Comparison of ENCODE assay signal across 1 cellular context in the genomic region with DNA sequence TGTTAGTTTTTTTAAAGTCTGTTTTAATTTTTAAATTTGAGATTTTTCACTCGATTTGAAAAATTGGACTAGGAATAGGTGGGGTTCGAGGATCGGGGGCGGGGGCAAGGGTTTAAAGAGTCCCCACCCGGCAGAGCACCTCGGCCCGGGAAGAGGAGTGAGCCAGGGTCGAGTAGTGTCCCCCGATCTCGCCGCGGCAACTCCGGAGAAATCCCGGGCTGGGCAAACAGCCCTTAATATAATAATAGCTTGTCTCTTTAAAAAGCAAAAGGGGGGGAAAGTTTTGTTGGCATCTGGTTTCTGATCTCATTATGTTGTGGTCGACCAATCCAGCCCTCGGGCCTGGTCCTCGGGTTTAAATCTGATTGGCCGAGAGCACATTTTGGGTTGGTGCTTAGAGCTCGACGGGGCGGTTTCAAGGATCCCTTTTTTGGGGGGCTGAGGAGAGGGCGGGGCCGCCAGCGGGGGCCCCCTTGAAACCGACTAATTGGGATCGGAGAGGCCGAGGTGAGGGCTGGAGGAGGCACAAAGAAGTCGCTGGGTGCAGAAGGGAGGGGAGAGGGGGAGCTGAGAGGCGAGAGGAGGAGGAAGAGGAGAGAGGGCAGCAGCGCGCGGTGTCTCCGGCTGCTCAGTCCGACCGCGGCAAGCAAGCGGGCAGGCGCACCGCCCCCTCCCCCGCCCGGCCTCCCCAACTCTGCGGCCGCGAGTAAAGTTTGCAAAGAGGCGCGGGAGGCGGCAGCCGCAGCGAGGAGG.
TF ChIP-seq lines count a peak whose summit lies in the region.

A gene (plus strand): TSS at position 631 of the 753 bp plus-strand sequence. CDS start 205 bp downstream, outside the sequence.

TF ChIP-seq in HEK293, 187 proteins besides CTCF, POLR2A, EP300 and RAD21 (continued from another document and continues in another):
- TF ChIP-seq, protein P1, sequence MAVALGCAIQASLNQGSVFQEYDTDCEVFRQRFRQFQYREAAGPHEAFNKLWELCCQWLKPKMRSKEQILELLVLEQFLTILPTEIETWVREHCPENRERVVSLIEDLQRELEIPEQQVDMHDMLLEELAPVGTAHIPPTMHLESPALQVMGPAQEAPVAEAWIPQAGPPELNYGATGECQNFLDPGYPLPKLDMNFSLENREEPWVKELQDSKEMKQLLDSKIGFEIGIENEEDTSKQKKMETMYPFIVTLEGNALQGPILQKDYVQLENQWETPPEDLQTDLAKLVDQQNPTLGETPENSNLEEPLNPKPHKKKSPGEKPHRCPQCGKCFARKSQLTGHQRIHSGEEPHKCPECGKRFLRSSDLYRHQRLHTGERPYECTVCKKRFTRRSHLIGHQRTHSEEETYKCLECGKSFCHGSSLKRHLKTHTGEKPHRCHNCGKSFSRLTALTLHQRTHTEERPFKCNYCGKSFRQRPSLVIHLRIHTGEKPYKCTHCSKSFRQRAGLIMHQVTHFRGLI (tag by site-specific recombination; IDR thresholded peaks at IDR 0.05) = no peak
- no peak for TF ChIP-seq HOXA7 (CRISPR knock-in tag; IDR thresholded peaks at IDR 0.05; ENCODE audit: borderline replicate concordance)
- TF ChIP-seq ZNF114 (tag by site-specific recombination; IDR thresholded peaks at IDR 0.05) = no peak
- TF ChIP-seq, protein P2, sequence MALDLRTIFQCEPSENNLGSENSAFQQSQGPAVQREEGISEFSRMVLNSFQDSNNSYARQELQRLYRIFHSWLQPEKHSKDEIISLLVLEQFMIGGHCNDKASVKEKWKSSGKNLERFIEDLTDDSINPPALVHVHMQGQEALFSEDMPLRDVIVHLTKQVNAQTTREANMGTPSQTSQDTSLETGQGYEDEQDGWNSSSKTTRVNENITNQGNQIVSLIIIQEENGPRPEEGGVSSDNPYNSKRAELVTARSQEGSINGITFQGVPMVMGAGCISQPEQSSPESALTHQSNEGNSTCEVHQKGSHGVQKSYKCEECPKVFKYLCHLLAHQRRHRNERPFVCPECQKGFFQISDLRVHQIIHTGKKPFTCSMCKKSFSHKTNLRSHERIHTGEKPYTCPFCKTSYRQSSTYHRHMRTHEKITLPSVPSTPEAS (tag by site-specific recombination; IDR thresholded peaks at IDR 0.05) = no peak; the same call in 1 of the 2 replicates
- TF ChIP-seq ZNF792 (tag by site-specific recombination; IDR thresholded peaks at IDR 0.05) = no peak
- TF ChIP-seq ZSCAN23 (tag by site-specific recombination; IDR thresholded peaks at IDR 0.05) = peak; percentile 68; the same call in 1 of the 2 replicates
- TF ChIP-seq ZNF426 (tag by site-specific recombination; IDR thresholded peaks at IDR 0.05) = no peak
- TF ChIP-seq HOXC10 (CRISPR knock-in tag; IDR thresholded peaks at IDR 0.05) = no peak
- TF ChIP-seq, protein P3, sequence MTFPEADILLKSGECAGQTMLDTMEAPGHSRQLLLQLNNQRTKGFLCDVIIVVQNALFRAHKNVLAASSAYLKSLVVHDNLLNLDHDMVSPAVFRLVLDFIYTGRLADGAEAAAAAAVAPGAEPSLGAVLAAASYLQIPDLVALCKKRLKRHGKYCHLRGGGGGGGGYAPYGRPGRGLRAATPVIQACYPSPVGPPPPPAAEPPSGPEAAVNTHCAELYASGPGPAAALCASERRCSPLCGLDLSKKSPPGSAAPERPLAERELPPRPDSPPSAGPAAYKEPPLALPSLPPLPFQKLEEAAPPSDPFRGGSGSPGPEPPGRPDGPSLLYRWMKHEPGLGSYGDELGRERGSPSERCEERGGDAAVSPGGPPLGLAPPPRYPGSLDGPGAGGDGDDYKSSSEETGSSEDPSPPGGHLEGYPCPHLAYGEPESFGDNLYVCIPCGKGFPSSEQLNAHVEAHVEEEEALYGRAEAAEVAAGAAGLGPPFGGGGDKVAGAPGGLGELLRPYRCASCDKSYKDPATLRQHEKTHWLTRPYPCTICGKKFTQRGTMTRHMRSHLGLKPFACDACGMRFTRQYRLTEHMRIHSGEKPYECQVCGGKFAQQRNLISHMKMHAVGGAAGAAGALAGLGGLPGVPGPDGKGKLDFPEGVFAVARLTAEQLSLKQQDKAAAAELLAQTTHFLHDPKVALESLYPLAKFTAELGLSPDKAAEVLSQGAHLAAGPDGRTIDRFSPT (tag by site-specific recombination; IDR thresholded peaks at IDR 0.05) = peak; percentile 64; the same call in 1 of the 2 replicates
- TF ChIP-seq ZNF350 (tag by site-specific recombination; IDR thresholded peaks at IDR 0.05) = no peak
- no peak for TF ChIP-seq ZNF202 (tag by site-specific recombination; IDR thresholded peaks at IDR 0.05; ENCODE audit: borderline replicate concordance)
- no peak for TF ChIP-seq ZNF311 (tag by site-specific recombination; IDR thresholded peaks at IDR 0.05; ENCODE audit: borderline replicate concordance)
- 0 out of 2 replicates have a peak, but pooled peaks have one; percentile 61 for TF ChIP-seq ZNF561 (tag by site-specific recombination; IDR thresholded peaks at IDR 0.05; ENCODE audit: borderline replicate concordance)
- TF ChIP-seq ZNF510 (tag by site-specific recombination; IDR thresholded peaks at IDR 0.05; ENCODE audit: insufficient replicate concordance) = no peak
- no peak for TF ChIP-seq ZNF423 (tag by site-specific recombination; IDR thresholded peaks at IDR 0.05)
- TF ChIP-seq ZNF701 (tag by site-specific recombination; IDR thresholded peaks at IDR 0.05) = no peak
- TF ChIP-seq, protein P4, sequence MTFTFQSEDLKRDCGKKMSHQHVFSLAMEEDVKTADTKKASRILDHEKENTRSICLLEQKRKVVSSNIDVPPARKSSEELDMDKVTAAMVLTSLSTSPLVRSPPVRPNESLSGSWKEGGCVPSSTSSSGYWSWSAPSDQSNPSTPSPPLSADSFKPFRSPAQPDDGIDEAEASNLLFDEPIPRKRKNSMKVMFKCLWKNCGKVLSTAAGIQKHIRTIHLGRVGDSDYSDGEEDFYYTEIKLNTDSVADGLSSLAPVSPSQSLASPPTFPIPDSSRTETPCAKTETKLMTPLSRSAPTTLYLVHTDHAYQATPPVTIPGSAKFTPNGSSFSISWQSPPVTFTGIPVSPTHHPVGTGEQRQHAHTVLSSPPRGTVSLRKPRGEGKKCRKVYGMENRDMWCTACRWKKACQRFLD (tag by site-specific recombination; IDR thresholded peaks at IDR 0.05) = no peak
- no peak for TF ChIP-seq ZBTB1 (tag by site-specific recombination; IDR thresholded peaks at IDR 0.05)
- TF ChIP-seq ZNF600 (tag by site-specific recombination; IDR thresholded peaks at IDR 0.05) = no peak
- no peak for TF ChIP-seq ZNF174 (tag by site-specific recombination; IDR thresholded peaks at IDR 0.05)
- no peak for TF ChIP-seq RBAK (tag by site-specific recombination; IDR thresholded peaks at IDR 0.05)
- TF ChIP-seq ZNF529 (tag by site-specific recombination; IDR thresholded peaks at IDR 0.05; ENCODE audit: insufficient replicate concordance) = no peak
- no peak for TF ChIP-seq SALL2 (tag by site-specific recombination; IDR thresholded peaks at IDR 0.05; ENCODE audit: borderline replicate concordance)
- TF ChIP-seq ZNF324 (tag by site-specific recombination; IDR thresholded peaks at IDR 0.05) = peak; percentile 78; the same call in 1 of the 2 replicates
- TF ChIP-seq, protein P5, sequence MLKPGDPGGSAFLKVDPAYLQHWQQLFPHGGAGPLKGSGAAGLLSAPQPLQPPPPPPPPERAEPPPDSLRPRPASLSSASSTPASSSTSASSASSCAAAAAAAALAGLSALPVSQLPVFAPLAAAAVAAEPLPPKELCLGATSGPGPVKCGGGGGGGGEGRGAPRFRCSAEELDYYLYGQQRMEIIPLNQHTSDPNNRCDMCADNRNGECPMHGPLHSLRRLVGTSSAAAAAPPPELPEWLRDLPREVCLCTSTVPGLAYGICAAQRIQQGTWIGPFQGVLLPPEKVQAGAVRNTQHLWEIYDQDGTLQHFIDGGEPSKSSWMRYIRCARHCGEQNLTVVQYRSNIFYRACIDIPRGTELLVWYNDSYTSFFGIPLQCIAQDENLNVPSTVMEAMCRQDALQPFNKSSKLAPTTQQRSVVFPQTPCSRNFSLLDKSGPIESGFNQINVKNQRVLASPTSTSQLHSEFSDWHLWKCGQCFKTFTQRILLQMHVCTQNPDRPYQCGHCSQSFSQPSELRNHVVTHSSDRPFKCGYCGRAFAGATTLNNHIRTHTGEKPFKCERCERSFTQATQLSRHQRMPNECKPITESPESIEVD (tag by site-specific recombination; IDR thresholded peaks at IDR 0.05) = no peak
- TF ChIP-seq ZNF747 (tag by site-specific recombination; IDR thresholded peaks at IDR 0.05) = no peak
- TF ChIP-seq ZSCAN30 (tag by site-specific recombination; IDR thresholded peaks at IDR 0.05) = peak; percentile 62; the same call in 1 of the 2 replicates
- peak; percentile 83 for TF ChIP-seq SP2 (tag by site-specific recombination; IDR thresholded peaks at IDR 0.05)
- no peak for TF ChIP-seq ZNF621 (tag by site-specific recombination; IDR thresholded peaks at IDR 0.05)
- TF ChIP-seq ZNF404 (tag by site-specific recombination; IDR thresholded peaks at IDR 0.05) = no peak
- TF ChIP-seq ZNF664 (tag by site-specific recombination; IDR thresholded peaks at IDR 0.05) = 0 out of 2 replicates have a peak, but pooled peaks have one; percentile 10
- TF ChIP-seq ZNF629 (tag by site-specific recombination; IDR thresholded peaks at IDR 0.05) = peak; percentile 86
- TF ChIP-seq, protein P6, sequence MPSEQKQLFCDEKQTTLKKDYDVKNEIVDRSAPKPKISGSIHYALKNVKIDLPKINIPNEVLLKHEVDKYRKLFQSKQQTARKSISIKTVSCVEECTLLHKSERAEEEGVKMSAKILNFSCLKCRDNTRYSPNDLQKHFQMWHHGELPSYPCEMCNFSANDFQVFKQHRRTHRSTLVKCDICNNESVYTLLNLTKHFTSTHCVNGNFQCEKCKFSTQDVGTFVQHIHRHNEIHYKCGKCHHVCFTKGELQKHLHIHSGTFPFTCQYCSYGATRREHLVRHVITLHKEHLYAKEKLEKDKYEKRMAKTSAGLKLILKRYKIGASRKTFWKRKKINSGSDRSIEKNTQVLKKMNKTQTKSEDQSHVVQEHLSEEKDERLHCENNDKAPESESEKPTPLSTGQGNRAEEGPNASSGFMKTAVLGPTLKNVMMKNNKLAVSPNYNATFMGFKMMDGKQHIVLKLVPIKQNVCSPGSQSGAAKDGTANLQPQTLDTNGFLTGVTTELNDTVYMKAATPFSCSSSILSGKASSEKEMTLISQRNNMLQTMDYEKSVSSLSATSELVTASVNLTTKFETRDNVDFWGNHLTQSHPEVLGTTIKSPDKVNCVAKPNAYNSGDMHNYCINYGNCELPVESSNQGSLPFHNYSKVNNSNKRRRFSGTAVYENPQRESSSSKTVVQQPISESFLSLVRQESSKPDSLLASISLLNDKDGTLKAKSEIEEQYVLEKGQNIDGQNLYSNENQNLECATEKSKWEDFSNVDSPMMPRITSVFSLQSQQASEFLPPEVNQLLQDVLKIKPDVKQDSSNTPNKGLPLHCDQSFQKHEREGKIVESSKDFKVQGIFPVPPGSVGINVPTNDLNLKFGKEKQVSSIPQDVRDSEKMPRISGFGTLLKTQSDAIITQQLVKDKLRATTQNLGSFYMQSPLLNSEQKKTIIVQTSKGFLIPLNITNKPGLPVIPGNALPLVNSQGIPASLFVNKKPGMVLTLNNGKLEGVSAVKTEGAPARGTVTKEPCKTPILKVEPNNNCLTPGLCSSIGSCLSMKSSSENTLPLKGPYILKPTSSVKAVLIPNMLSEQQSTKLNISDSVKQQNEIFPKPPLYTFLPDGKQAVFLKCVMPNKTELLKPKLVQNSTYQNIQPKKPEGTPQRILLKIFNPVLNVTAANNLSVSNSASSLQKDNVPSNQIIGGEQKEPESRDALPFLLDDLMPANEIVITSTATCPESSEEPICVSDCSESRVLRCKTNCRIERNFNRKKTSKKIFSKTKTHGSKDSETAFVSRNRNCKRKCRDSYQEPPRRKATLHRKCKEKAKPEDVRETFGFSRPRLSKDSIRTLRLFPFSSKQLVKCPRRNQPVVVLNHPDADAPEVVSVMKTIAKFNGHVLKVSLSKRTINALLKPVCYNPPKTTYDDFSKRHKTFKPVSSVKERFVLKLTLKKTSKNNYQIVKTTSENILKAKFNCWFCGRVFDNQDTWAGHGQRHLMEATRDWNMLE (tag by site-specific recombination; conservative IDR thresholded peaks at IDR 0.05; ENCODE audit: low read depth) = no peak
- TF ChIP-seq ZBTB8A (tag by site-specific recombination; IDR thresholded peaks at IDR 0.05) = peak; percentile 75
- no peak for TF ChIP-seq ZNF654 (tag by site-specific recombination; IDR thresholded peaks at IDR 0.05; ENCODE audit: low read depth)
- no peak for TF ChIP-seq ZNF248 (tag by site-specific recombination; IDR thresholded peaks at IDR 0.05)
- TF ChIP-seq, protein P7, sequence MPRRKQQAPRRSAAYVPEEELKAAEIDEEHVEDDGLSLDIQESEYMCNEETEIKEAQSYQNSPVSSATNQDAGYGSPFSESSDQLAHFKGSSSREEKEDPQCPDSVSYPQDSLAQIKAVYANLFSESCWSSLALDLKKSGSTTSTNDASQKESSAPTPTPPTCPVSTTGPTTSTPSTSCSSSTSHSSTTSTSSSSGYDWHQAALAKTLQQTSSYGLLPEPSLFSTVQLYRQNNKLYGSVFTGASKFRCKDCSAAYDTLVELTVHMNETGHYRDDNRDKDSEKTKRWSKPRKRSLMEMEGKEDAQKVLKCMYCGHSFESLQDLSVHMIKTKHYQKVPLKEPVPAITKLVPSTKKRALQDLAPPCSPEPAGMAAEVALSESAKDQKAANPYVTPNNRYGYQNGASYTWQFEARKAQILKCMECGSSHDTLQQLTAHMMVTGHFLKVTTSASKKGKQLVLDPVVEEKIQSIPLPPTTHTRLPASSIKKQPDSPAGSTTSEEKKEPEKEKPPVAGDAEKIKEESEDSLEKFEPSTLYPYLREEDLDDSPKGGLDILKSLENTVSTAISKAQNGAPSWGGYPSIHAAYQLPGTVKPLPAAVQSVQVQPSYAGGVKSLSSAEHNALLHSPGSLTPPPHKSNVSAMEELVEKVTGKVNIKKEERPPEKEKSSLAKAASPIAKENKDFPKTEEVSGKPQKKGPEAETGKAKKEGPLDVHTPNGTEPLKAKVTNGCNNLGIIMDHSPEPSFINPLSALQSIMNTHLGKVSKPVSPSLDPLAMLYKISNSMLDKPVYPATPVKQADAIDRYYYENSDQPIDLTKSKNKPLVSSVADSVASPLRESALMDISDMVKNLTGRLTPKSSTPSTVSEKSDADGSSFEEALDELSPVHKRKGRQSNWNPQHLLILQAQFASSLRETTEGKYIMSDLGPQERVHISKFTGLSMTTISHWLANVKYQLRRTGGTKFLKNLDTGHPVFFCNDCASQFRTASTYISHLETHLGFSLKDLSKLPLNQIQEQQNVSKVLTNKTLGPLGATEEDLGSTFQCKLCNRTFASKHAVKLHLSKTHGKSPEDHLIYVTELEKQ (tag by site-specific recombination; IDR thresholded peaks at IDR 0.05; ENCODE audit: borderline replicate concordance) = 0 out of 2 replicates have a peak, but pooled peaks have one; percentile 9
- no peak for TF ChIP-seq REPIN1 (tag by site-specific recombination; IDR thresholded peaks at IDR 0.05; ENCODE audit: low read depth)
- no peak for TF ChIP-seq ZNF670 (tag by site-specific recombination; IDR thresholded peaks at IDR 0.05; ENCODE audit: low read depth)
- TF ChIP-seq, protein P8, sequence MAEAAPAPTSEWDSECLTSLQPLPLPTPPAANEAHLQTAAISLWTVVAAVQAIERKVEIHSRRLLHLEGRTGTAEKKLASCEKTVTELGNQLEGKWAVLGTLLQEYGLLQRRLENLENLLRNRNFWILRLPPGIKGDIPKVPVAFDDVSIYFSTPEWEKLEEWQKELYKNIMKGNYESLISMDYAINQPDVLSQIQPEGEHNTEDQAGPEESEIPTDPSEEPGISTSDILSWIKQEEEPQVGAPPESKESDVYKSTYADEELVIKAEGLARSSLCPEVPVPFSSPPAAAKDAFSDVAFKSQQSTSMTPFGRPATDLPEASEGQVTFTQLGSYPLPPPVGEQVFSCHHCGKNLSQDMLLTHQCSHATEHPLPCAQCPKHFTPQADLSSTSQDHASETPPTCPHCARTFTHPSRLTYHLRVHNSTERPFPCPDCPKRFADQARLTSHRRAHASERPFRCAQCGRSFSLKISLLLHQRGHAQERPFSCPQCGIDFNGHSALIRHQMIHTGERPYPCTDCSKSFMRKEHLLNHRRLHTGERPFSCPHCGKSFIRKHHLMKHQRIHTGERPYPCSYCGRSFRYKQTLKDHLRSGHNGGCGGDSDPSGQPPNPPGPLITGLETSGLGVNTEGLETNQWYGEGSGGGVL (tag by site-specific recombination; IDR thresholded peaks at IDR 0.05) = peak; percentile 99
